8 cellular contexts compared by ENCODE assay signal in genomic region chr5:115069087-115069968, GRCh38.
DNase-seq lines count a peak whose midpoint lies in the region; ATAC-seq and TF ChIP-seq lines count a peak whose summit lies in the region.

No MANE protein-coding gene starts in this region.

- H3K27me3 ChIP-seq in KMS-11 (ENCODE audit: insufficient read depth, low read depth), result no peaks in the 10 kb centered on the region

- H4K20me1 ChIP-seq in KMS-11 (ENCODE audit: insufficient read depth), result no peaks in the 10 kb centered on the region

- no peaks in the 10 kb centered on the region for H3K79me2 ChIP-seq in KMS-11 (ENCODE audit: insufficient read depth, low read depth)

- H3K4me2 ChIP-seq in KMS-11, result 0 out of 2 replicates have a peak overlapping the region, but pooled peaks have one; percentile 5

- H3K9me3 Mint-ChIP-seq in activated naive CD4-positive, alpha-beta T cell treated with anti-CD3 and anti-CD28 coated beads, Interleukin-2, amount 50 U/mL, for 72 hours, result peaks cover 6 to 7% of the 10 kb centered on the region in 2 donors

- peaks cover 0 to 10% of the 10 kb centered on the region in 2 donors for H3K36me3 Mint-ChIP-seq in activated naive CD4-positive, alpha-beta T cell treated with anti-CD3 and anti-CD28 coated beads, Interleukin-2, amount 50 U/mL, for 72 hours

- TF ChIP-seq CTCF in KMS-11 (conservative IDR thresholded peaks at IDR 0.05; ENCODE audit: low read depth, low read length), result peak; percentile 79
- TF ChIP-seq CTCF in fibroblast of villous mesenchyme (IDR thresholded peaks at IDR 0.05; ENCODE audit: insufficient read depth, low read depth, low read length), result peak; percentile 77

- peak overlapping the region; percentile 3; the same call in 1 of the 2 replicates for H3K27ac ChIP-seq in KMS-11

- intact Hi-C loops in posterior cingulate gyrus (cut with DNase I), result loop anchor here (5.0 kb wide), 2 partner anchors 1382 to 1457 kb away; no protein-coding TSS in a partner anchor

- ATAC-seq in activated naive CD4-positive, alpha-beta T cell treated with anti-CD3 and anti-CD28 coated beads, Interleukin-2, amount 50 U/mL, for 72 hours, result peak; percentile 32 to 48
- peak; percentile 22 for ATAC-seq in GM21619 (IDR thresholded peaks at IDR 0.05; ENCODE audit: unreplicated experiment)

- peaks cover 12% of the 10 kb centered on the region for H3K4me1 ChIP-seq in KMS-11 (ENCODE audit: low read depth, poor library complexity, severe bottlenecking)

- no peak overlapping the region for H3K9ac ChIP-seq in KMS-11

- no peak for DNase-seq in activated naive CD4-positive, alpha-beta T cell treated with anti-CD3 and anti-CD28 coated beads, Interleukin-2, amount 50 U/mL, for 72 hours (ENCODE audit: low spot score in 2 of 2)
- no peak for DNase-seq in activated naive CD4-positive, alpha-beta T cell treated with Interleukin-2 at 50 U/mL for 16 hours
- peak; percentile 69 for DNase-seq in SW480 (ENCODE audit: low spot score)
- DNase-seq in fibroblast of villous mesenchyme (ENCODE audit: low read depth), result peak; percentile 52
- peak in 7 of 10 donors; percentile 17 to 84 (median 32) for DNase-seq in posterior cingulate gyrus
- DNase-seq in NCI-H187 treated with DMSO at 0.1 percent for 48 hours (lab: John Stamatoyannopoulos, UW), result no peak

- H3K36me3 ChIP-seq in KMS-11 (ENCODE audit: insufficient read depth), result no peaks in the 10 kb centered on the region

- H2AFZ ChIP-seq in KMS-11 (ENCODE audit: low read depth), result 0 out of 2 replicates have a peak overlapping the region, but pooled peaks have one; percentile 5

- peak overlapping the region in 1 of 2 donors; percentile 23 for H3K27ac Mint-ChIP-seq in activated naive CD4-positive, alpha-beta T cell treated with anti-CD3 and anti-CD28 coated beads, Interleukin-2, amount 50 U/mL, for 72 hours

- H3K4me3 ChIP-seq in KMS-11 (IDR thresholded peaks at IDR 0.05; ENCODE audit: insufficient read depth, low read depth, low read length) (no peak overlapping the region), fibroblast of villous mesenchyme (ENCODE audit: low read depth, low read length) (no peak overlapping the region)

Comparison
In these comparisons a context has a peak if more than half of its experiments do, and no peak if none do; other contexts are left out.
1. DNase-seq: peak in SW480 (single experiment), fibroblast of villous mesenchyme (single experiment) and posterior cingulate gyrus (7 of 10); none in activated naive CD4-positive, alpha-beta T cell treated with anti-CD3 and anti-CD28 coated beads, Interleukin-2, amount 50 U/mL, for 72 hours (0 of 2), activated naive CD4-positive, alpha-beta T cell treated with Interleukin-2 at 50 U/mL for 16 hours (single experiment) and NCI-H187 treated with DMSO at 0.1 percent for 48 hours (single experiment).